ENCODE assay signal across 8 cellular contexts in the genomic region with DNA sequence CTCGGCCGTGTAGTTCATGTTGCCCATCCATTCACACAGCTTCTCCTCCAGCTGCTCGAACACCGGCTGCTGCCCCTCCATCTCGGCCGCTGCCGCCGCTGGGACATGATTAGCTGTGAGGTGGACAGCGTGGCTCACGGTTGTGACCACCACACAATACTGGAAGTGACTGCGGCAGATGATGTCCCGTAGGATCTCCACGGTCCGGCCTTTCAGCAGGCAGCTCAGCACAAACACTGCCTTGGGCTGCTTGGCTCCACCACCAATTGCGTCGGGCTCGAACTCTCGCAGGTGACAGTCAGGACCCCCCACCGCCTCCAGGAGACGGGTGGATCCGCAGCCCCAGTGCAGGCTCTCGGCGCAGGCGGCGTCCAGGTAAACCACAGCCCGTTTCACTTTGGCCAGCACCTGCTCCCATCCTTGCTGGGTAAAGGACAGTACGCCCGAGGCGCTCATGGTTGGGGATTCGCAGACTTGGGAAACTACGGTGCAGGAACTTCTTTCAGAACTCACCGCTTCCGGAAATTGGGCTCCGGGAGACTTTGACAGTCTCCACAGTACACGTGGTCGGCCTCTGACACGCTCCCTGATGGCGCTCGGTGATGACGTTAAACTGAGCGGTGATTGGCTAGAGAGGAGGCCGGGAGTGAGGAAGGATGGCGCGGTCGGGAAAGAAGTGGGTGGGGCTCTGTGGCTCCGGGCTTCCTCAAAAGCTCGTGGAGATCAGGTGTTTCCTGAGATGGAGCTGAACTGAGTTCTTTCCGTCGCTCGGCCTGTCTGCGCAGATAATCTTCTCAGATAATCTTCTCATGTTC. TPM values are rescaled to one million over a fixed set of nuclear protein-coding genes. Genes with fewer than 3 reads are reported as not detected.
DNase-seq lines count a peak whose midpoint lies in the region; ATAC-seq and TF ChIP-seq lines count a peak whose summit lies in the region.

A gene (minus strand): TSS at position 576 of the 815 bp plus-strand sequence.

- ATAC-seq in HG02610 (IDR thresholded peaks at IDR 0.05; ENCODE audit: unreplicated experiment) (peak; percentile 97), omental fat pad (ENCODE audit: low FRiP score) (peak; percentile 100)
- peak; percentile 99 for ATAC-seq in activated naive CD4-positive, alpha-beta T cell treated with anti-CD3 and anti-CD28 coated beads, Interleukin-2, amount 50 U/mL, for 72 hours

- no peak for TF ChIP-seq POLR2A in testis (IDR thresholded peaks at IDR 0.05)

- H3K9me3 ChIP-seq in testis = no peaks in the 10 kb centered on the region

- H3K4me3 ChIP-seq in GM08714 (ENCODE audit: low read length) (peak within 1 kb of the TSS; percentile 74), testis (peak within 1 kb of the TSS; percentile 70 to 85)

- peaks cover 16 to 27% of the 10 kb centered on the region in 2 donors for H3K36me3 Mint-ChIP-seq in activated naive CD4-positive, alpha-beta T cell treated with anti-CD3 and anti-CD28 coated beads, Interleukin-2, amount 50 U/mL, for 72 hours

- intact Hi-C loops in testis (cut with DNase I; ENCODE audit: low total_unique reads) = loop anchor here (5.0 kb wide), 1 partner anchor 867 kb away; no protein-coding TSS in a partner anchor

- no peaks in the 10 kb centered on the region for H3K27me3 ChIP-seq in testis

- no peaks in the 10 kb centered on the region for H3K36me3 ChIP-seq in testis (ENCODE audit: low read depth, missing control alignments)

- H3K4me1 ChIP-seq in testis = peaks cover 4% of the 10 kb centered on the region

- no peak for TF ChIP-seq CTCF in omental fat pad (IDR thresholded peaks at IDR 0.05)
- peak in 1 of 3 experiments; percentile 10 for TF ChIP-seq CTCF in testis (IDR thresholded peaks at IDR 0.05)

- H3K9me3 Mint-ChIP-seq in activated naive CD4-positive, alpha-beta T cell treated with anti-CD3 and anti-CD28 coated beads, Interleukin-2, amount 50 U/mL, for 72 hours = no peaks in the 10 kb centered on the region

- 0% methylated on average over 26 to 51 of the region's 51 CpGs for WGBS in testis, 2 donors

- DNase-seq in NCI-H1092 treated with DMSO at 0.1 percent for 48 hours (lab: John Stamatoyannopoulos, UW) (peak; percentile 93), SKM-1 (lab: John Stamatoyannopoulos, UW; ENCODE audit: unreplicated experiment) (peak; percentile 99), glomerular visceral epithelial cell (ENCODE audit: extremely low spot score) (peak; percentile 96), omental fat pad (ENCODE audit: low spot score) (peak; percentile 99), testis (peak; percentile 100)
- DNase-seq in activated naive CD4-positive, alpha-beta T cell treated with anti-CD3 and anti-CD28 coated beads, Interleukin-2, amount 50 U/mL, for 72 hours (ENCODE audit: low spot score in 2 of 2) = peak; percentile 89 to 96

- peak within 1 kb of the TSS in 1 of 2 donors; percentile 60 for H3K27ac ChIP-seq in testis

- peak within 1 kb of the TSS; percentile 96 to 97 for H3K27ac Mint-ChIP-seq in activated naive CD4-positive, alpha-beta T cell treated with anti-CD3 and anti-CD28 coated beads, Interleukin-2, amount 50 U/mL, for 72 hours

RNA-seq across cellular contexts. Expression of the gene that starts here (rescaled TPM):
- 10 to 100 TPM; 15.6 to 29.1 TPM for total RNA-seq in activated naive CD4-positive, alpha-beta T cell treated with anti-CD3 and anti-CD28 coated beads, Interleukin-2, amount 50 U/mL, for 72 hours
- total RNA-seq in omental fat pad (10 to 100 TPM; 26.4 to 65.6 (median 28.4) TPM), testis (10 to 100 TPM; 21.3 to 24.5 TPM)
- polyA plus RNA-seq in testis (ENCODE audit: insufficient read depth, low read depth, low replicate concordance) = 6.0 TPM
